26 cellular contexts compared by ENCODE assay signal in genomic region chr6:158121335-158121734, GRCh38. TPM values are rescaled to one million over a fixed set of nuclear protein-coding genes. Genes with fewer than 3 reads are reported as not detected.
DNase-seq lines count a peak whose midpoint lies in the region; FAIRE-seq and TF ChIP-seq lines count a peak whose summit lies in the region.
"Had no signal": no experiment of that assay in that cellular context is flagged by ENCODE, and none has a peak within 500 bp of the region (broad histone marks: within the 10 kb centered on the region; RNA-seq: fewer than 3 reads in every experiment).

No MANE protein-coding gene starts in this region.

- TF ChIP-seq EP300 in sigmoid colon (IDR thresholded peaks at IDR 0.05) = no peak
- no peak for TF ChIP-seq EP300 in tibial nerve (IDR thresholded peaks at IDR 0.05)

- POLR2A ChIA-PET in A673 (lab: Charles Lee; ENCODE audit: low non-redundant PET) = no interaction called here

- peak; percentile 71 for DNase-seq in A673 (ENCODE audit: low spot score)
- DNase-seq in LHCN-M2 (ENCODE audit: low read depth) = peak; percentile 35
- peak; percentile 18 to 38 for DNase-seq in NCI-H526 (lab: John Stamatoyannopoulos, UW)
- DNase-seq in frontal cortex (ENCODE audit: low spot score in 2 of 2) = no peak
- no peak for DNase-seq in sigmoid colon
- DNase-seq in globus pallidus (ENCODE audit: low spot score) = no peak
- no peak for DNase-seq in tibial nerve (ENCODE audit: low spot score in 2 of 2)
- DNase-seq in SIG-M5 (lab: John Stamatoyannopoulos, UW) = no peak
- DNase-seq: BE2C, DND-41, GM23248, H9, HFFc6, NCI-H1092, NCI-H1436, NCI-H187 treated with DMSO at 0.1 percent for 48 hours, NCI-H2107, NCI-H226, NCI-H69, RPMI8226, SK-N-SH had no signal

- no peaks in the 10 kb centered on the region for H3K36me3 ChIP-seq in A673 (ENCODE audit: insufficient read depth, low read length, poor library complexity, severe bottlenecking)
- peaks cover 0 to 58% (median 6%) of the 10 kb centered on the region in 4 donors for H3K36me3 ChIP-seq in sigmoid colon
- peaks cover 0 to 60% (median 0%) of the 10 kb centered on the region in 3 donors for H3K36me3 ChIP-seq in tibial nerve
- H3K36me3 ChIP-seq: BE2C had no signal

- H3K4me3 ChIP-seq in A673 (ENCODE audit: low read depth, low read length, poor library complexity, severe bottlenecking) (no peak overlapping the region), sigmoid colon (no peak overlapping the region), tibial nerve (no peak overlapping the region)
- H3K4me3 ChIP-seq: GM12878, GM23248, PC-9 had no signal

- intact Hi-C loops in A673 (cut with micrococcal nuclease; ENCODE audit: unreplicated experiment) (no loop called here), sigmoid colon (cut with DNase I) (no loop called here)

- H3K4me1 ChIP-seq in A673 (ENCODE audit: insufficient read depth, low read length, poor library complexity, severe bottlenecking) (no peaks in the 10 kb centered on the region), sigmoid colon (no peaks in the 10 kb centered on the region), tibial nerve (no peaks in the 10 kb centered on the region)
- H3K4me1 ChIP-seq: BE2C had no signal

- TF ChIP-seq POLR2A in sigmoid colon (IDR thresholded peaks at IDR 0.05) = no peak
- TF ChIP-seq POLR2A in tibial nerve (IDR thresholded peaks at IDR 0.05) = no peak

- H3K9me3 ChIP-seq in A673 (ENCODE audit: low read depth, low read length, poor library complexity, severe bottlenecking) (no peaks in the 10 kb centered on the region), sigmoid colon (no peaks in the 10 kb centered on the region), tibial nerve (no peaks in the 10 kb centered on the region)
- H3K9me3 ChIP-seq: BE2C, SK-N-SH had no signal

- FAIRE-seq in frontal cortex (lab: Jason Lieb, UNC) = peak; percentile 21
- FAIRE-seq: GM12878, HepG2 had no signal

- no peak for TF ChIP-seq CTCF in A673 (conservative IDR thresholded peaks at IDR 0.05; ENCODE audit: low read depth, low read length)
- no peak for TF ChIP-seq CTCF in sigmoid colon (IDR thresholded peaks at IDR 0.05)
- no peak for TF ChIP-seq CTCF in tibial nerve (IDR thresholded peaks at IDR 0.05)

- WGBS in sigmoid colon, 2 donors = 72 to 73% methylated on average over 3 of the region's 3 CpGs
- 69 to 71% methylated on average over 3 of the region's 3 CpGs for WGBS in tibial nerve, 2 donors

- no TSS peak for BruUV-seq in A673 (replicated peaks; lab: Mats Ljungman, UMichigan)

- H3K27me3 ChIP-seq in A673 (replicated peaks; ENCODE audit: insufficient read depth, low read depth, low read length, poor library complexity) (no peaks in the 10 kb centered on the region), sigmoid colon (no peaks in the 10 kb centered on the region), tibial nerve (no peaks in the 10 kb centered on the region)
- H3K27me3 ChIP-seq: BE2C had no signal

- H3K27ac ChIP-seq in A673 (ENCODE audit: low read depth, low read length, poor library complexity, severe bottlenecking) (no peak overlapping the region), sigmoid colon (no peak overlapping the region), tibial nerve (no peak overlapping the region)
- H3K27ac ChIP-seq: GM23248, HL-60, KMS-11, PC-9 had no signal

- CTCF ChIA-PET in A673 (lab: Charles Lee) = interaction anchor here (0.6 kb wide), 1 partner anchor 128 kb away, joined by 8 read pairs; no protein-coding TSS in a partner anchor

RNA-seq across cellular contexts. Expression of gene SERAC1, which starts 46.7 kb away (rescaled TPM):
- total RNA-seq in A673 (2021) = 7.1 and 8.1 TPM in 2 replicates
- 8.6 and 11.7 TPM in 2 replicates for total RNA-seq in LHCN-M2 (2014; rRNA removed)
- polyA plus RNA-seq in LHCN-M2 (2012) = 4.8 TPM
- total RNA-seq in frontal cortex = 17.5 TPM
- 10 to 100 TPM in 3 of 4 donors, 1 to 10 TPM in 1; 9.6 to 15.0 (median 12.5) TPM for total RNA-seq in sigmoid colon
- polyA plus RNA-seq in sigmoid colon = 1 to 10 TPM; 3.6 to 4.6 (median 4.4) TPM
- 1 to 10 TPM; 4.7 to 9.6 (median 6.2) TPM for total RNA-seq in tibial nerve

RNA-seq across cellular contexts. Expression of gene GTF2H5, which starts 46.8 kb away (rescaled TPM):
- total RNA-seq in A673 (2021) (22.2 and 23.4 TPM in 2 replicates), LHCN-M2 (2014; rRNA removed) (7.5 and 8.4 TPM in 2 replicates), frontal cortex (20.0 TPM), sigmoid colon (1 to 10 TPM; 5.7 to 8.6 (median 7.0) TPM), tibial nerve (1 to 10 TPM; 2.7 to 5.0 (median 3.9) TPM)
- 45.2 TPM for polyA plus RNA-seq in LHCN-M2 (2012)
- polyA plus RNA-seq in sigmoid colon = 1 to 10 TPM; 4.2 to 5.4 (median 4.2) TPM

Comparison
In these comparisons a context has a peak if more than half of its experiments do, and no peak if none do; other contexts are left out.
1. DNase-seq: peak in A673 (single experiment), LHCN-M2 (single experiment) and NCI-H526 (2 of 2); none in frontal cortex (0 of 2), sigmoid colon (single experiment), globus pallidus (single experiment), tibial nerve (0 of 2) and SIG-M5 (single experiment).